Comparison of ENCODE assay signal across 8 cellular contexts in the genomic region with DNA sequence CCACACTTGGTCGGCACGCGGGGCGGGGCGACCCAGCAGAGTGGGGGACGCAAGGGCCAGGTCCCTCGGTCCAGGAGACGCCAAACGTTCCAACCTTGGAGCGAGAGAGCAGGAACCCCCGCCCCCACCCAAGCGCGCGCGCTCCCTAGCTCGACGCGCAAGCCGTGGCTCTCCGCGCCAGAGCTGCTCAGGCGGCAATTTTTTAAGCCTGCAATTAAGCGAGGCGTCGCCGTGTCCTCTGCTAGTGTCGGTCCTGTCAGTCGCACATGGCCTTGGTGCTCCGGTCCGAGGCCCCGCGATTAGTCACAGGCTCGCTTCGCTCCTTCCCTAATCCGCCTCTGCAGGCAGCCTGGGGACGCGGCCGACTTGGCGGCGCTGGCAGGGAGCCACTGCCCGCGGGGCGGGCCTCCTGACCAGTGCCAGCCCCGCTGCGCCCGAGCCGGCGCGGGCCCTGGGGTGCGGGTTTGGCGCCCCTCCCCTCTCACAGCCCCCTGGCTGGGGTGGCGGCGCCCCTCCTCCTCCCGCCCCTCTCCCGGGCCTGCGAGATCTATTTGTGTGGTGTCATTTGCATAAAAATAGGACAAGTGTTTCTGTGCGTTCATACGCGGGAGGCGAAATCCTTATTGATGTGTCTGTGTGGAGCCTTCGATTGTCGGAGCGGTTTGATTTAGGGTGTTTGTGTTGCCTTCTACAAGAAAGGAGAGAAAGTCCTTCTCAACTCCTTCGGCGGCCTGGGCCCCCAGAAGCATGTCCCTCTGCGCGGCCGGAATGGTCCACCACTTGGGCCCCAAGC. TPM values are rescaled to one million over a fixed set of nuclear protein-coding genes. Genes with fewer than 3 reads are reported as not detected.
DNase-seq lines count a peak whose midpoint lies in the region; ATAC-seq and TF ChIP-seq lines count a peak whose summit lies in the region.

No MANE protein-coding gene starts in this region.

- TF ChIP-seq EP300 in SK-N-SH (IDR thresholded peaks at IDR 0.05; ENCODE audit: borderline replicate concordance in 1 of 2, low read depth in 1 of 2, low read length in 1 of 2), result no peak

- peak overlapping the region in 1 of 2 experiments; percentile 93; a peak in 2 of 4 replicates for H3K27ac ChIP-seq in SK-N-SH (ENCODE audit: low read depth in 2 of 2, low read length in 1 of 2)
- peak overlapping the region; percentile 77 to 86 for H3K27ac ChIP-seq in left lung

- intact Hi-C loops in left lung (cut with DNase I), result no loop called here

- H3K4me2 ChIP-seq in SK-N-SH, result no peak overlapping the region; the same call in 1 of the 2 replicates

- no peak overlapping the region for H3K9ac ChIP-seq in SK-N-SH

- H3K9me2 ChIP-seq in SK-N-SH, result no peaks in the 10 kb centered on the region

- H4K20me1 ChIP-seq in SK-N-SH (ENCODE audit: insufficient read depth), result no peaks in the 10 kb centered on the region

- 81% methylated on average over 32 of the region's 68 CpGs for WGBS in SK-N-SH (ENCODE audit: low lambda C conversion rate)

- H3K4me3 ChIP-seq in SK-N-SH (ENCODE audit: low read depth in 2 of 2, low read length in 1 of 2) (no peak overlapping the region), left lung (peak overlapping the region; percentile 9 to 47)

- no peaks in the 10 kb centered on the region for H3K9me3 ChIP-seq in SK-N-SH
- H3K9me3 ChIP-seq in left lung, result no peaks in the 10 kb centered on the region

- no peaks in the 10 kb centered on the region for H3K79me2 ChIP-seq in SK-N-SH (ENCODE audit: insufficient read depth)

- H3K4me1 ChIP-seq in SK-N-SH (ENCODE audit: control insufficient read depth in 1 of 2, insufficient read depth in 2 of 2, low read depth in 1 of 2, low read length in 1 of 2) (peaks cover 0 to 25% of the 10 kb centered on the region in 2 experiments; a peak in 3 of 4 replicates), left lung (peaks cover 8 to 39% of the 10 kb centered on the region in 2 donors)

- TF ChIP-seq CTCF in SK-N-SH (IDR thresholded peaks at IDR 0.05) (no peak), left lung (IDR thresholded peaks at IDR 0.05) (no peak), GM13976 (IDR thresholded peaks at IDR 0.05; ENCODE audit: borderline replicate concordance, control extremely low read depth, extremely low read depth, insufficient read depth, missing control alignments) (no peak)

- H2AFZ ChIP-seq in SK-N-SH (ENCODE audit: low read depth), result no peak overlapping the region

- CTCF ChIA-PET in SK-N-SH (lab: Yijun Ruan, JAX), result no interaction called here

- H3K27me3 ChIP-seq in SK-N-SH (ENCODE audit: insufficient read depth) (peaks cover 23% of the 10 kb centered on the region; the same call in 1 of the 2 replicates), left lung (peaks cover 0 to 68% of the 10 kb centered on the region in 2 donors)

- no peaks in the 10 kb centered on the region for H3K36me3 ChIP-seq in SK-N-SH (replicated peaks in 1 of 2; ENCODE audit: control insufficient read depth in 1 of 2, insufficient read depth in 2 of 2, low read length in 1 of 2)
- no peaks in the 10 kb centered on the region for H3K36me3 ChIP-seq in left lung

- in situ Hi-C loops in T47D (cut with HindIII; ENCODE audit: low pct_unique_long_range_greater_than_20kb, low sequenced_read_pairs), result no loop called here
- in situ Hi-C loops in GM13976 (cut with MboI; ENCODE audit: low sequenced_read_pairs, unreplicated experiment), result loop anchor here (10.0 kb wide), 1 partner anchor 57 kb away; no protein-coding TSS in a partner anchor

- no peak for TF ChIP-seq RAD21 in SK-N-SH (IDR thresholded peaks at IDR 0.05; ENCODE audit: low read length)

- ATAC-seq in SK-N-SH treated with all-trans-retinoic acid at 6 μM for 48 hours, result no peak
- peak; percentile 36 for ATAC-seq in left lung

- DNase-seq in SK-N-SH, result peak; percentile 44
- DNase-seq in NCI-H69 (lab: John Stamatoyannopoulos, UW), result peak; percentile 83
- peak; percentile 47 to 73 for DNase-seq in T47D (ENCODE audit: low read depth in 1 of 2, low spot score in 1 of 2)
- DNase-seq in left lung, result peak; percentile 74 to 91
- peak; percentile 30 for DNase-seq in superior temporal gyrus (ENCODE audit: extremely low spot score)
- no peak for DNase-seq in GM13976 (ENCODE audit: low spot score)
- DNase-seq in HuH-7.5 (ENCODE audit: low spot score), result no peak

- peaks cover 12% of the 10 kb centered on the region for H3F3A ChIP-seq in SK-N-SH (replicated peaks; ENCODE audit: insufficient read depth)

- POLR2A ChIA-PET in SK-N-SH (lab: Yijun Ruan, JAX), result no interaction called here

TF ChIP-seq in SK-N-SH, 30 proteins besides CTCF, POLR2A, EP300 and RAD21:
- no peak for TF ChIP-seq RXRA (IDR thresholded peaks at IDR 0.05; ENCODE audit: borderline replicate concordance, low read depth)
- TF ChIP-seq MEF2A (IDR thresholded peaks at IDR 0.05; ENCODE audit: borderline replicate concordance, low read depth), result no peak
- no peak for TF ChIP-seq JUND (IDR thresholded peaks at IDR 0.05)
- TF ChIP-seq ELF1 (IDR thresholded peaks at IDR 0.05), result no peak
- TF ChIP-seq YY1 (IDR thresholded peaks at IDR 0.05; ENCODE audit: low read depth), result no peak
- no peak for TF ChIP-seq MXI1 (IDR thresholded peaks at IDR 0.05; ENCODE audit: low read depth, low read length)
- no peak for TF ChIP-seq SIN3A (IDR thresholded peaks at IDR 0.05; ENCODE audit: borderline replicate concordance, low read depth, low read length)
- TF ChIP-seq EZH2phosphoT487 (IDR thresholded peaks at IDR 0.05; ENCODE audit: borderline replicate concordance, low read depth), result no peak
- TF ChIP-seq SMC3 (IDR thresholded peaks at IDR 0.05; ENCODE audit: low read depth, low read length), result no peak
- TF ChIP-seq, protein P1, sequence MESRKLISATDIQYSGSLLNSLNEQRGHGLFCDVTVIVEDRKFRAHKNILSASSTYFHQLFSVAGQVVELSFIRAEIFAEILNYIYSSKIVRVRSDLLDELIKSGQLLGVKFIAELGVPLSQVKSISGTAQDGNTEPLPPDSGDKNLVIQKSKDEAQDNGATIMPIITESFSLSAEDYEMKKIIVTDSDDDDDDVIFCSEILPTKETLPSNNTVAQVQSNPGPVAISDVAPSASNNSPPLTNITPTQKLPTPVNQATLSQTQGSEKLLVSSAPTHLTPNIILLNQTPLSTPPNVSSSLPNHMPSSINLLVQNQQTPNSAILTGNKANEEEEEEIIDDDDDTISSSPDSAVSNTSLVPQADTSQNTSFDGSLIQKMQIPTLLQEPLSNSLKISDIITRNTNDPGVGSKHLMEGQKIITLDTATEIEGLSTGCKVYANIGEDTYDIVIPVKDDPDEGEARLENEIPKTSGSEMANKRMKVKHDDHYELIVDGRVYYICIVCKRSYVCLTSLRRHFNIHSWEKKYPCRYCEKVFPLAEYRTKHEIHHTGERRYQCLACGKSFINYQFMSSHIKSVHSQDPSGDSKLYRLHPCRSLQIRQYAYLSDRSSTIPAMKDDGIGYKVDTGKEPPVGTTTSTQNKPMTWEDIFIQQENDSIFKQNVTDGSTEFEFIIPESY (IDR thresholded peaks at IDR 0.05; ENCODE audit: borderline replicate concordance, low read depth), result no peak

TF ChIP-seq in SK-N-SH treated with all-trans-retinoic acid at 6 μM for 48 hours, 23 proteins besides CTCF, POLR2A, EP300 and RAD21 (continues in another document):
- no peak for TF ChIP-seq ZNF70 (CRISPR knock-in tag; IDR thresholded peaks at IDR 0.05)
- no peak for TF ChIP-seq ZFP30 (CRISPR knock-in tag; IDR thresholded peaks at IDR 0.05)
- TF ChIP-seq, protein P2, sequence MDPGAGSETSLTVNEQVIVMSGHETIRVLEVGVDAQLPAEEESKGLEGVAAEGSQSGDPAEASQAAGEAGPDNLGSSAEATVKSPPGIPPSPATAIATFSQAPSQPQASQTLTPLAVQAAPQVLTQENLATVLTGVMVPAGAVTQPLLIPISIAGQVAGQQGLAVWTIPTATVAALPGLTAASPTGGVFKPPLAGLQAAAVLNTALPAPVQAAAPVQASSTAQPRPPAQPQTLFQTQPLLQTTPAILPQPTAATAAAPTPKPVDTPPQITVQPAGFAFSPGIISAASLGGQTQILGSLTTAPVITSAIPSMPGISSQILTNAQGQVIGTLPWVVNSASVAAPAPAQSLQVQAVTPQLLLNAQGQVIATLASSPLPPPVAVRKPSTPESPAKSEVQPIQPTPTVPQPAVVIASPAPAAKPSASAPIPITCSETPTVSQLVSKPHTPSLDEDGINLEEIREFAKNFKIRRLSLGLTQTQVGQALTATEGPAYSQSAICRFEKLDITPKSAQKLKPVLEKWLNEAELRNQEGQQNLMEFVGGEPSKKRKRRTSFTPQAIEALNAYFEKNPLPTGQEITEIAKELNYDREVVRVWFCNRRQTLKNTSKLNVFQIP (CRISPR knock-in tag; IDR thresholded peaks at IDR 0.05; ENCODE audit: borderline replicate concordance, low read depth), result no peak
- TF ChIP-seq, protein P3, sequence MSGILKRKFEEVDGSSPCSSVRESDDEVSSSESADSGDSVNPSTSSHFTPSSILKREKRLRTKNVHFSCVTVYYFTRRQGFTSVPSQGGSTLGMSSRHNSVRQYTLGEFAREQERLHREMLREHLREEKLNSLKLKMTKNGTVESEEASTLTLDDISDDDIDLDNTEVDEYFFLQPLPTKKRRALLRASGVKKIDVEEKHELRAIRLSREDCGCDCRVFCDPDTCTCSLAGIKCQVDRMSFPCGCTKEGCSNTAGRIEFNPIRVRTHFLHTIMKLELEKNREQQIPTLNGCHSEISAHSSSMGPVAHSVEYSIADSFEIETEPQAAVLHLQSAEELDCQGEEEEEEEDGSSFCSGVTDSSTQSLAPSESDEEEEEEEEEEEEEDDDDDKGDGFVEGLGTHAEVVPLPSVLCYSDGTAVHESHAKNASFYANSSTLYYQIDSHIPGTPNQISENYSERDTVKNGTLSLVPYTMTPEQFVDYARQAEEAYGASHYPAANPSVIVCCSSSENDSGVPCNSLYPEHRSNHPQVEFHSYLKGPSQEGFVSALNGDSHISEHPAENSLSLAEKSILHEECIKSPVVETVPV (CRISPR knock-in tag; IDR thresholded peaks at IDR 0.05), result no peak
- no peak for TF ChIP-seq ZC3H10 (CRISPR knock-in tag; IDR thresholded peaks at IDR 0.05)
- TF ChIP-seq ISL1 (CRISPR knock-in tag; IDR thresholded peaks at IDR 0.05), result no peak
- TF ChIP-seq ARNTL (CRISPR knock-in tag; IDR thresholded peaks at IDR 0.05; ENCODE audit: borderline replicate concordance, low read depth), result no peak
- TF ChIP-seq SNAI2 (CRISPR knock-in tag; IDR thresholded peaks at IDR 0.05), result no peak
- TF ChIP-seq BACH2 (CRISPR knock-in tag; IDR thresholded peaks at IDR 0.05; ENCODE audit: borderline replicate concordance), result no peak

RNA-seq across cellular contexts. Expression of gene BCOR, which starts 9.7 kb away (rescaled TPM):
- 6.9 and 8.8 TPM in 2 replicates for polyA plus RNA-seq in SK-N-SH (2012; rRNA removed)
- 8.4 and 9.4 TPM in 2 replicates for polyA plus RNA-seq in SK-N-SH (2012; cell fraction: cytosol; rRNA removed)
- polyA plus RNA-seq in SK-N-SH (2012; cell fraction: nucleus; rRNA removed), result 19.4 and 21.9 TPM in 2 replicates
- total RNA-seq in left lung, result 10 to 100 TPM; 19.0 to 24.0 TPM

Comparison
In these comparisons a context has a peak if more than half of its experiments do, and no peak if none do; other contexts are left out.
1. DNase-seq: peak in SK-N-SH (single experiment), NCI-H69 (single experiment), T47D (2 of 2), left lung (2 of 2) and superior temporal gyrus (single experiment); none in GM13976 (single experiment) and HuH-7.5 (single experiment).
2. H3K4me3 ChIP-seq: peak in left lung (2 of 2); none in SK-N-SH (0 of 2).